In genomic region chr2:154443919-154444318, GRCh38 we compare ENCODE assay signal across 31 cellular contexts.
DNase-seq lines count a peak whose midpoint lies in the region; ATAC-seq, FAIRE-seq and TF ChIP-seq lines count a peak whose summit lies in the region.
"Had no signal": no experiment of that assay in that cellular context is flagged by ENCODE, and none has a peak within 500 bp of the region (broad histone marks: within the 10 kb centered on the region; RNA-seq: fewer than 3 reads in every experiment).

No MANE protein-coding gene starts in this region.

- no peak overlapping the region for H3K4me2 ChIP-seq in HepG2 (ENCODE audit: low read depth, low read length)
- H3K4me2 ChIP-seq: A549; BLaER1; BLaER1 treated with 17β-estradiol and CSF1 and Interleukin-3, amounts not matched to agents 10 nM and 100 nM had no signal

- no peak overlapping the region for H3K9ac ChIP-seq in HepG2 (ENCODE audit: insufficient read depth, low read depth, low read length)
- H3K9ac ChIP-seq: BLaER1; BLaER1 treated with 17β-estradiol and CSF1 and Interleukin-3, amounts not matched to agents 10 nM and 100 nM had no signal

- TF ChIP-seq POLR2A in HepG2 (IDR thresholded peaks at IDR 0.05; ENCODE audit: insufficient read depth in 1 of 2, low read depth in 2 of 2, low read length in 2 of 2) (no peak), right lobe of liver (IDR thresholded peaks at IDR 0.05) (no peak)

- H3K27me3 ChIP-seq in HepG2 (ENCODE audit: control insufficient read depth in 1 of 2, insufficient read depth in 2 of 2, low read length in 2 of 2) (no peaks in the 10 kb centered on the region), right lobe of liver (no peaks in the 10 kb centered on the region)
- H3K27me3 ChIP-seq: BE2C; BLaER1; BLaER1 treated with 17β-estradiol and CSF1 and Interleukin-3, amounts not matched to agents 10 nM and 100 nM had no signal

- no peaks in the 10 kb centered on the region for H3K9me3 Mint-ChIP-seq in WTC11
- H3K9me3 Mint-ChIP-seq: CD14-positive monocyte; CD4-positive, alpha-beta T cell; CD8-positive, alpha-beta T cell had no signal

- H3K4me1 ChIP-seq in HepG2 (ENCODE audit: insufficient read depth, low read length) (peaks cover 34% of the 10 kb centered on the region), right lobe of liver (peaks cover 0 to 18% (median 10%) of the 10 kb centered on the region in 4 donors)
- H3K4me1 ChIP-seq: BE2C; BLaER1; BLaER1 treated with 17β-estradiol and CSF1 and Interleukin-3, amounts not matched to agents 10 nM and 100 nM had no signal

- no peaks in the 10 kb centered on the region for H3K79me2 ChIP-seq in HepG2 (ENCODE audit: insufficient read depth, low read length)

- no peak for TF ChIP-seq CTCF in HepG2 (CRISPR knock-in tag; IDR thresholded peaks at IDR 0.05)
- no peak for TF ChIP-seq CTCF in right lobe of liver (IDR thresholded peaks at IDR 0.05)
- TF ChIP-seq CTCF in WTC11 (IDR thresholded peaks at IDR 0.05), result no peak

- no peaks in the 10 kb centered on the region; the same call in 1 of the 2 replicates for H3K4me1 Mint-ChIP-seq in WTC11
- H3K4me1 Mint-ChIP-seq: B cell; CD14-positive monocyte; CD4-positive, alpha-beta memory T cell; CD4-positive, CD25-positive, alpha-beta regulatory T cell; CD8-positive, alpha-beta memory T cell had no signal

- POLR2A ChIA-PET in HepG2 (lab: Yijun Ruan, JAX), result no interaction called here
- POLR2A ChIA-PET in WTC11 (lab: Charles Lee), result no interaction called here

- in situ Hi-C loops in HepG2 (cut with HindIII; ENCODE audit: extremely low pct_ligation_motif_present, low pct_unique_long_range_greater_than_20kb), result loop anchor here (25.0 kb wide), 1 partner anchor 768 kb away; no protein-coding TSS in a partner anchor

- no TSS peak for BruUV-seq in HepG2 (replicated peaks; lab: Mats Ljungman, UMichigan)

- CTCF ChIA-PET in HepG2 (lab: Yijun Ruan, JAX; ENCODE audit: low intra/inter-chr PET ratio, low total read pairs) (no interaction called here), WTC11 (lab: Charles Lee) (interaction anchor here (0.6 kb wide), 1 partner anchor 11 kb away, joined by 3 read pairs; no protein-coding TSS in a partner anchor)

- ATAC-seq in HepG2 (no peak), right lobe of liver (no peak), WTC11 (no peak)
- ATAC-seq: A549; CD8-positive, alpha-beta T cell had no signal

- no peak for TF ChIP-seq RAD21 in HepG2 (CRISPR knock-in tag; IDR thresholded peaks at IDR 0.05)

- H3K36me3 ChIP-seq in HepG2 (replicated peaks in 1 of 2; ENCODE audit: control insufficient read depth in 1 of 2, insufficient read depth in 2 of 2, low read length in 2 of 2), result no peaks in the 10 kb centered on the region
- H3K36me3 ChIP-seq in right lobe of liver, result no peaks in the 10 kb centered on the region
- H3K36me3 ChIP-seq: BE2C; BLaER1; BLaER1 treated with 17β-estradiol and CSF1 and Interleukin-3, amounts not matched to agents 10 nM and 100 nM had no signal

- H4K20me1 ChIP-seq in HepG2 (ENCODE audit: insufficient read depth, low read length), result no peaks in the 10 kb centered on the region
- H4K20me1 ChIP-seq: BLaER1; BLaER1 treated with 17β-estradiol and CSF1 and Interleukin-3, amounts not matched to agents 10 nM and 100 nM had no signal

- FAIRE-seq in HepG2 (lab: Jason Lieb, UNC), result no peak
- FAIRE-seq: A549 had no signal

- H2AFZ ChIP-seq in HepG2 (ENCODE audit: low read length), result no peak overlapping the region

- H3K27ac ChIP-seq in HepG2 (ENCODE audit: extremely low read length, insufficient read depth, low read length) (no peak overlapping the region), right lobe of liver (no peak overlapping the region)
- H3K27ac ChIP-seq: 22Rv1; A549; BLaER1; BLaER1 treated with 17β-estradiol and CSF1 and Interleukin-3, amounts not matched to agents 10 nM and 100 nM; C4-2B had no signal

- DNase-seq in HepG2 (ENCODE audit: low spot score) (no peak), right lobe of liver (no peak), WTC11 (ENCODE audit: low spot score) (no peak), NCI-H2081 treated with DMSO at 0.1 percent for 48 hours (lab: John Stamatoyannopoulos, UW) (no peak)
- DNase-seq: 8988T; ACHN; AML-193; BE2C; C1 segment of cervical spinal cord; Caco-2; Calu3; CD4-positive, alpha-beta memory T cell; CD4-positive, alpha-beta T cell; CD4-positive, CD25-positive, alpha-beta regulatory T cell; CD8-positive, alpha-beta memory T cell; CD8-positive, alpha-beta T cell; COR-L47; DMS 273 treated with DMSO at 0.1 percent for 48 hours; DMS153; DMS53; DMS79; DMS79 treated with DMSO at 0.1 percent for 48 hours; DND-41; EL had no signal

- no peak overlapping the region for H3K27ac Mint-ChIP-seq in WTC11
- H3K27ac Mint-ChIP-seq: B cell; CD14-positive monocyte; CD4-positive, alpha-beta memory T cell; CD4-positive, alpha-beta T cell; CD4-positive, CD25-positive, alpha-beta regulatory T cell; CD8-positive, alpha-beta memory T cell; CD8-positive, alpha-beta T cell had no signal

- H3K4me3 ChIP-seq in HepG2 (replicated peaks in 1 of 3; ENCODE audit: insufficient read depth in 1 of 3, low read depth in 2 of 3, low read length in 3 of 3) (no peak overlapping the region), right lobe of liver (no peak overlapping the region)
- H3K4me3 ChIP-seq: A549; BLaER1; BLaER1 treated with 17β-estradiol and CSF1 and Interleukin-3, amounts not matched to agents 10 nM and 100 nM had no signal

- no peak overlapping the region for H3K4me3 Mint-ChIP-seq in WTC11
- H3K4me3 Mint-ChIP-seq: B cell; CD14-positive monocyte; CD4-positive, alpha-beta memory T cell; CD4-positive, alpha-beta T cell; CD4-positive, CD25-positive, alpha-beta regulatory T cell; CD8-positive, alpha-beta memory T cell; CD8-positive, alpha-beta T cell had no signal

- H3K36me3 Mint-ChIP-seq in WTC11, result no peaks in the 10 kb centered on the region
- H3K36me3 Mint-ChIP-seq: CD14-positive monocyte; CD4-positive, alpha-beta memory T cell; CD4-positive, CD25-positive, alpha-beta regulatory T cell; CD8-positive, alpha-beta memory T cell; CD8-positive, alpha-beta T cell had no signal

- intact Hi-C loops in HepG2 (cut with micrococcal nuclease; ENCODE audit: unreplicated experiment) (no loop called here), right lobe of liver (cut with DNase I) (no loop called here)

- H3K9me3 ChIP-seq in HepG2 (ENCODE audit: low read length), result no peaks in the 10 kb centered on the region
- H3K9me3 ChIP-seq in right lobe of liver, result no peaks in the 10 kb centered on the region
- H3K9me3 ChIP-seq: A549; BE2C; BLaER1; BLaER1 treated with 17β-estradiol and CSF1 and Interleukin-3, amounts not matched to agents 10 nM and 100 nM; Caco-2 had no signal

- no peaks in the 10 kb centered on the region for H3K27me3 Mint-ChIP-seq in WTC11 (ENCODE audit: low read depth)
- H3K27me3 Mint-ChIP-seq: B cell; CD4-positive, alpha-beta memory T cell; CD4-positive, alpha-beta T cell; CD4-positive, CD25-positive, alpha-beta regulatory T cell; CD8-positive, alpha-beta memory T cell had no signal

- TF ChIP-seq EP300 in HepG2 (IDR thresholded peaks at IDR 0.05; ENCODE audit: low read depth in 2 of 2, low read length in 2 of 2) (no peak), HepG2 (CRISPR knock-in tag; IDR thresholded peaks at IDR 0.05; ENCODE audit: borderline replicate concordance) (no peak)

TF ChIP-seq in HepG2, 621 proteins besides CTCF, POLR2A, EP300 and RAD21:
- TF ChIP-seq MED1 (CRISPR knock-in tag; IDR thresholded peaks at IDR 0.05) (no peak), TOPORS (CRISPR knock-in tag; IDR thresholded peaks at IDR 0.05) (no peak), ZNF121 (CRISPR knock-in tag; IDR thresholded peaks at IDR 0.05) (peak; percentile 89), PCBP1 (IDR thresholded peaks at IDR 0.05; ENCODE audit: borderline replicate concordance, low read depth, low read length) (no peak), NCOA1 (CRISPR knock-in tag; IDR thresholded peaks at IDR 0.05) (no peak), ZFP82 (CRISPR knock-in tag; IDR thresholded peaks at IDR 0.05; ENCODE audit: borderline replicate concordance) (no peak)

TF ChIP-seq in WTC11, 78 proteins besides CTCF, POLR2A, EP300 and RAD21:
- TF ChIP-seq ZNF121 (CRISPR knock-in tag; IDR thresholded peaks at IDR 0.05) (peak; percentile 63; the same call in 1 of the 2 replicates), NR3C1 (CRISPR knock-in tag; conservative IDR thresholded peaks at IDR 0.05; ENCODE audit: low read depth) (no peak), TCF7 (CRISPR knock-in tag; IDR thresholded peaks at IDR 0.05; ENCODE audit: low read depth) (no peak)

Comparison
In these comparisons a context has a peak if more than half of its experiments do, and no peak if none do; other contexts are left out.
1. Of the 50 proteins assayed by ChIP-seq in both HepG2 and WTC11: peak only in HepG2: none; only in WTC11: none; in both: ZNF121; in neither: 49.